8 cellular contexts compared by ENCODE assay signal in the genomic region with DNA sequence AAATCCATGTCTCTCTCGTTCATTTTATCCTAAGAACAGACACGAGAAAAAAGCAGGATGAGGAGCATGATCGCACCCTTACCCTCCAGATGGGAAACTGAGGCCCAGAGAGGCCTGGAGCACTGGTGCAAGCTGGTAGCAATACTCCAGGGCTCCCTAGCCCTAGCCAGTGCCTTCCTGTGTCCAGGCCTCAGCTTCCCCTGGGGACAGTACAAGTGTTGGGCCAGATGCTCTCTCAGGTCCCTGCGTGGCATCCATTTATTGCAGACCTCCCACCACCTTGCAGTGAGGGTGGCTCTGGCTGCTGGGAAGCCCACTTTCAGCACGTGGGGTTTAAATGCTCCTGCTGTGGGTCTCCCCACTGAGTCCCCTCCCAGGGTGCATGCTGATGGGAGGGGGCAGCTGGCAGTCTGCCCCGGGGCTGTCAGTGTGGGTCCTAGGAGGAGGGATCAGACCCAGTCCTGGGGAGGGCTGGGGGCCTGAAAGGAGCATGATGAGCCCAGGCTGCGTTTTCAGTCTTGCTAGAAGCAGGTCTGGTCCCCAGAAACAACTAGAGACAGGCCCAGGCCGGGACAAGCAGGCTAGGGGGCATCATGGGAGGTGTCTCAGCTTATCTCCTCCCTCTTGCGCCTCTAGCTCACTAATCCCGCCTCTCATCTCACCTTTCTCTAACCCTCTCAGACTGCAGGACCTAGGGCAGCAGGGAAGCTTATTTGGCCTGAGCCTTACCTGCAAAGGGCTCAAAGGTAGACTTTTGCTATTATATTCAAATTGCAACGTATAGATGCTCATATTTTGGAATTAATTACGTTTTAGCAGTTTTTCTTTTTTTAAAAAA. TPM values are rescaled to one million over a fixed set of nuclear protein-coding genes. Genes with fewer than 3 reads are reported as not detected.
A peak's percentile ranks its signal among the peaks of the same experiment; 100 is the strongest.
DNase-seq lines count a peak whose midpoint lies in the region; ATAC-seq lines count a peak whose summit lies in the region.

No MANE protein-coding gene starts in this region.

- H3K27me3 Mint-ChIP-seq in activated naive CD4-positive, alpha-beta T cell treated with anti-CD3 and anti-CD28 coated beads, Interleukin-2, amount 10 ng/mL, durations not matched to agents 7 days and 5 days = no peaks in the 10 kb centered on the region
- no peaks in the 10 kb centered on the region for H3K27me3 Mint-ChIP-seq in T-helper 2 cell treated with Interferon-gamma antibody and Interleukin-4, amounts not matched to agents 5 μg/mL and 100 μg/mL, for 36 hours (ENCODE audit: low read depth)

- H3K36me3 Mint-ChIP-seq in activated naive CD4-positive, alpha-beta T cell treated with anti-CD3 and anti-CD28 coated beads, Interleukin-2, amount 10 ng/mL, durations not matched to agents 7 days and 5 days = peaks cover 24% of the 10 kb centered on the region
- H3K36me3 Mint-ChIP-seq in T-helper 2 cell treated with Interferon-gamma antibody and Interleukin-4, amounts not matched to agents 5 μg/mL and 100 μg/mL, for 36 hours (ENCODE audit: low read depth) = peaks cover 32% of the 10 kb centered on the region

- H3K4me3 Mint-ChIP-seq in activated naive CD4-positive, alpha-beta T cell treated with anti-CD3 and anti-CD28 coated beads, Interleukin-2, amount 10 ng/mL, durations not matched to agents 7 days and 5 days = peak overlapping the region; percentile 80
- H3K4me3 Mint-ChIP-seq in T-helper 2 cell treated with Interferon-gamma antibody and Interleukin-4, amounts not matched to agents 5 μg/mL and 100 μg/mL, for 36 hours = peak overlapping the region; percentile 26

- no peak overlapping the region for H3K27ac ChIP-seq in iPS-20b (ENCODE audit: low read length)
- H3K27ac ChIP-seq in temporal lobe (ENCODE audit: low read depth, low read length) = peak overlapping the region; percentile 66

- DNase-seq in activated naive CD4-positive, alpha-beta T cell treated with anti-CD3 and anti-CD28 coated beads, Interleukin-2, amount 10 ng/mL, durations not matched to agents 7 days and 5 days = peak; percentile 36
- no peak for DNase-seq in activated naive CD4-positive, alpha-beta T cell treated with anti-CD3 and anti-CD28 coated beads, Interleukin-2, amount 50 U/mL, for 16 hours
- no peak for DNase-seq in T-helper 2 cell treated with Interferon-gamma antibody and Interleukin-4, amounts not matched to agents 5 μg/mL and 100 μg/mL, for 36 hours (ENCODE audit: low spot score)
- DNase-seq in NCI-H446 (lab: John Stamatoyannopoulos, UW) = no peak

- H3K36me3 ChIP-seq in iPS-20b (ENCODE audit: insufficient read depth, low read depth, low read length) = peaks cover 30% of the 10 kb centered on the region

- no peaks in the 10 kb centered on the region for H3K9me3 Mint-ChIP-seq in activated naive CD4-positive, alpha-beta T cell treated with anti-CD3 and anti-CD28 coated beads, Interleukin-2, amount 10 ng/mL, durations not matched to agents 7 days and 5 days
- H3K9me3 Mint-ChIP-seq in T-helper 2 cell treated with Interferon-gamma antibody and Interleukin-4, amounts not matched to agents 5 μg/mL and 100 μg/mL, for 36 hours = no peaks in the 10 kb centered on the region

- H3K27me3 ChIP-seq in iPS-20b (ENCODE audit: insufficient read depth, low read length) = no peaks in the 10 kb centered on the region

- peak overlapping the region; percentile 79 for H3K4me3 ChIP-seq in iPS-20b (ENCODE audit: low read length)

- H3K9me3 ChIP-seq in iPS-20b (ENCODE audit: insufficient read depth, low read depth, low read length) = no peaks in the 10 kb centered on the region

- peaks cover 49% of the 10 kb centered on the region for H3K4me1 Mint-ChIP-seq in activated naive CD4-positive, alpha-beta T cell treated with anti-CD3 and anti-CD28 coated beads, Interleukin-2, amount 10 ng/mL, durations not matched to agents 7 days and 5 days
- peaks cover 28% of the 10 kb centered on the region for H3K4me1 Mint-ChIP-seq in T-helper 2 cell treated with Interferon-gamma antibody and Interleukin-4, amounts not matched to agents 5 μg/mL and 100 μg/mL, for 36 hours (ENCODE audit: low read depth)

- peak overlapping the region; percentile 90 for H3K27ac Mint-ChIP-seq in activated naive CD4-positive, alpha-beta T cell treated with anti-CD3 and anti-CD28 coated beads, Interleukin-2, amount 10 ng/mL, durations not matched to agents 7 days and 5 days
- H3K27ac Mint-ChIP-seq in T-helper 2 cell treated with Interferon-gamma antibody and Interleukin-4, amounts not matched to agents 5 μg/mL and 100 μg/mL, for 36 hours = peak overlapping the region; percentile 62

- peak overlapping the region; percentile 56; the same call in 1 of the 2 replicates for H3K9ac ChIP-seq in iPS-20b (ENCODE audit: low read depth, low read length)

- no peak for ATAC-seq in GM21723 (IDR thresholded peaks at IDR 0.05; ENCODE audit: unreplicated experiment)
- ATAC-seq in HG03280 (IDR thresholded peaks at IDR 0.05; ENCODE audit: unreplicated experiment) = no peak

- H3K4me1 ChIP-seq in iPS-20b (ENCODE audit: insufficient read depth, low read length) = peaks cover 9% of the 10 kb centered on the region; the same call in 1 of the 2 replicates

- CTCF ChIA-PET in activated naive CD4-positive, alpha-beta T cell treated with anti-CD3 and anti-CD28 coated beads, Interleukin-2, amount 10 ng/mL, durations not matched to agents 7 days and 5 days (lab: Charles Lee) = interaction anchor here (0.7 to 5.4 kb wide), 11 partner anchors 11 to 99 kb away, joined by 3 to 40 read pairs (median 5); no protein-coding TSS in a partner anchor

RNA-seq across cellular contexts. Expression of gene PPIF, which starts 0.7 kb away (rescaled TPM):
- total RNA-seq in temporal lobe = 9.8 TPM
